ENCODE assay signal across 8 cellular contexts in the genomic region with DNA sequence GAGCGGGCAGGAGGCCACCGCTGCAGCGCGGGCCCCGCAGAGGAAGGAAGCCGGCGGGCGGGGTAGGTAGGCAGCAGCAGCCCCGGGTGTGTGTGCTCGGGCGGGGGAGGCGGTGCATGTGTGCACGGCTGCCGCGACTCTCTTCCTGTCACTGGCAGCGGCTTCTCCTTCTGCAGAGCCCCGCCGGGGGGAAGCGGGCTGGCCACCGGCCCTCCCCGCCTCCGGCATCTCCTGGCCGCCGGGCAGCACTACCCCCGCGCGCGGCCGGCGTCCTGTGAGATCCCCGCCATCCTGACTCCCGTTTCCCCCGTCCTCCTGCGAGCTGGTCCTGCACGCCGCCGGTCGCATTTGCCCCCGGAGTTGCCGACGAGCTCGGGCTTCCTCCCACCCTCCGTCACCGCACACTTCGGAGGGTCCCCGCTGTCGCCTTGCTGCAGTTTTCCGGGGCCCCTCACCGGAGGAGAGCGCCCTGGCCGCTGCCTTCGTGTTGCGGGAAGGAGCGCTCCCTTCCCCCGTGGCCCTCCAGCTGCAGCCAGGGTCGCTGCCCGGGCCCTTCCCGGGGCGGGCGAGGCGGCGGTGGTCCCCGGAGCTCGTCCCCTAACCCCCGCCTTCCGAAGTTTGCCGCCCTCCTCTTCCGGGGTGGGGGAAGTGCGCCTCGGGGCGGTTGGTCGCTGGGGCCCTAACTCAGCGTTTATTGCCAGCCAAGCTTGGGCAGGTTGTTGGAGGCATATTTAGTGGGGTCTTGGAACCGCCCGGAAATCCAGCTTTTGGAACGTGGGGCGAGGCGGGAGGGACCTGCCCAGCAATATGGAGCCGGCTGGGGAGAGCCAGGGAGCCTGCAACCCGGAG. TPM values are rescaled to one million over a fixed set of nuclear protein-coding genes. Genes with fewer than 3 reads are reported as not detected.
DNase-seq lines count a peak whose midpoint lies in the region; ATAC-seq, FAIRE-seq and TF ChIP-seq lines count a peak whose summit lies in the region.

No MANE protein-coding gene starts in this region.

- FAIRE-seq in GM18507 (lab: Jason Lieb, UNC), result no peak
- no peak for FAIRE-seq in bronchial epithelial cell (lab: Jason Lieb, UNC)

- peak; percentile 49 for ATAC-seq in HG02798 (IDR thresholded peaks at IDR 0.05; ENCODE audit: poor library complexity, unreplicated experiment)
- peak; percentile 25 for ATAC-seq in left lobe of liver

- H3K36me3 ChIP-seq in WERI-Rb-1 (no peaks in the 10 kb centered on the region), bronchial epithelial cell (ENCODE audit: control insufficient read depth, insufficient read depth, low read length) (no peaks in the 10 kb centered on the region)

- TF ChIP-seq CTCF in WERI-Rb-1 (IDR thresholded peaks at IDR 0.05; ENCODE audit: low read depth, low read length), result no peak
- TF ChIP-seq CTCF in bronchial epithelial cell (IDR thresholded peaks at IDR 0.05; ENCODE audit: insufficient read depth, low read length, severe bottlenecking), result no peak

- DNase-seq in GM18507 (ENCODE audit: extremely low spot score, insufficient read length, low read depth), result peak; percentile 26
- DNase-seq in NCI-H146 treated with DMSO at 0.1 percent for 48 hours (lab: John Stamatoyannopoulos, UW; ENCODE audit: unreplicated experiment), result peak; percentile 77
- peak; percentile 67 for DNase-seq in WERI-Rb-1
- no peak for DNase-seq in bronchial epithelial cell (ENCODE audit: low read depth)
- peak; percentile 63 for DNase-seq in left lobe of liver (ENCODE audit: low spot score)
- peak; percentile 40 to 52 for DNase-seq in stimulated activated CD4-positive, alpha-beta T cell treated with anti-CD3 and anti-CD28 coated beads, Interleukin-4, amount 100 ng/mL, for 48 hours (ENCODE audit: low read depth in 2 of 2)
- no peak for DNase-seq in NCI-H1930 (lab: John Stamatoyannopoulos, UW)

- peak overlapping the region; percentile 83 for H3K27ac ChIP-seq in WERI-Rb-1

- H3K4me3 ChIP-seq in WERI-Rb-1 (ENCODE audit: low read depth, low read length) (peak overlapping the region; percentile 94), bronchial epithelial cell (ENCODE audit: low read depth, low read length) (peak overlapping the region; percentile 91)

- peaks cover 3% of the 10 kb centered on the region for H3K9me3 ChIP-seq in WERI-Rb-1 (ENCODE audit: severe bottlenecking)

- H3K27me3 ChIP-seq in WERI-Rb-1 (ENCODE audit: insufficient read depth, low read depth, severe bottlenecking) (no peaks in the 10 kb centered on the region), bronchial epithelial cell (ENCODE audit: control insufficient read depth, insufficient read depth, low read length) (no peaks in the 10 kb centered on the region)

RNA-seq across cellular contexts. Expression of gene PIK3R1, which starts 0.6 kb away (rescaled TPM):
- total RNA-seq in bronchial epithelial cell (12.7 and 15.5 TPM in 2 replicates), left lobe of liver (149 TPM)

Comparison
In these comparisons a context has a peak if more than half of its experiments do, and no peak if none do; other contexts are left out.
1. DNase-seq: peak in GM18507 (single experiment), NCI-H146 treated with DMSO at 0.1 percent for 48 hours (single experiment), WERI-Rb-1 (single experiment), left lobe of liver (single experiment) and stimulated activated CD4-positive, alpha-beta T cell treated with anti-CD3 and anti-CD28 coated beads, Interleukin-4, amount 100 ng/mL, for 48 hours (2 of 2); none in bronchial epithelial cell (single experiment) and NCI-H1930 (0 of 2).